In the genomic region with DNA sequence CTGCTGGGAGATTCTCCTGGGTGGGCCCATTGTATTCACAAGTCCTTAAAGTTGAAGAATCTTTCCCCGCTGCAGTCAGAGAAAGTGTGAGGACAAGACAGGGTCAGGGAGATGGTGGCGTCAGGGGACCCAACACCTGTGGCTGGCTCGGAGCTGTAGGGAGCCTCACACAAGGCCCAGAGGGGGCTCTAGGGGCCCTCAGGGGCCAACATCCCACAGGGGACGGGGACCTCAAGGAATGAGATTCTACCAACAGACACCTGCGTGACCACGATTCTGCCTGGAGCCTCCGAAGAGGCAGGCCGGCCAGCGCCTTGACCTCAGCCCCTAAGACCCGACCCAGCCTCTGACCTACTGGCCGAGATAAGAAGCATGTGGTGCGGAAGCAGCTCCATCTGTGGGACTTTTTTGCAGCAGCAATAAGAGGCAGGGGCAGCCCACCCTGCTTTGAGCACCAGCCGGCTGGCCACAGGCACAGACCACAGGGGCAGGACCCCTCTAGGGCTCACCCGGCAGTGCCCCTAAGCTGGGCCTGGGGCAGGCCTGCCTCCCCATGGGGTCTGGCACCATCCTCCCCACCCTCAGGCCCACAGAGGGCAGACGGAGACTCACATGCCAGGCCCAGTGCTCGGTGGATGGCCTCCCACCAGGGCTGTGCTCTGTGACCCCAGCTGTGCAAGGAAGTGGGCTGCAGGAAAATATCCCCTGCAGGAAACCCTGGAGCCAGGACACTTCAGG, we compare ENCODE assay signal across 1 cellular context.
TF ChIP-seq lines count a peak whose summit lies in the region.

No MANE protein-coding gene starts in this region.

TF ChIP-seq in GM23338, 12 proteins besides CTCF, POLR2A, EP300 and RAD21 (continued from another document):
- TF ChIP-seq, protein P1, sequence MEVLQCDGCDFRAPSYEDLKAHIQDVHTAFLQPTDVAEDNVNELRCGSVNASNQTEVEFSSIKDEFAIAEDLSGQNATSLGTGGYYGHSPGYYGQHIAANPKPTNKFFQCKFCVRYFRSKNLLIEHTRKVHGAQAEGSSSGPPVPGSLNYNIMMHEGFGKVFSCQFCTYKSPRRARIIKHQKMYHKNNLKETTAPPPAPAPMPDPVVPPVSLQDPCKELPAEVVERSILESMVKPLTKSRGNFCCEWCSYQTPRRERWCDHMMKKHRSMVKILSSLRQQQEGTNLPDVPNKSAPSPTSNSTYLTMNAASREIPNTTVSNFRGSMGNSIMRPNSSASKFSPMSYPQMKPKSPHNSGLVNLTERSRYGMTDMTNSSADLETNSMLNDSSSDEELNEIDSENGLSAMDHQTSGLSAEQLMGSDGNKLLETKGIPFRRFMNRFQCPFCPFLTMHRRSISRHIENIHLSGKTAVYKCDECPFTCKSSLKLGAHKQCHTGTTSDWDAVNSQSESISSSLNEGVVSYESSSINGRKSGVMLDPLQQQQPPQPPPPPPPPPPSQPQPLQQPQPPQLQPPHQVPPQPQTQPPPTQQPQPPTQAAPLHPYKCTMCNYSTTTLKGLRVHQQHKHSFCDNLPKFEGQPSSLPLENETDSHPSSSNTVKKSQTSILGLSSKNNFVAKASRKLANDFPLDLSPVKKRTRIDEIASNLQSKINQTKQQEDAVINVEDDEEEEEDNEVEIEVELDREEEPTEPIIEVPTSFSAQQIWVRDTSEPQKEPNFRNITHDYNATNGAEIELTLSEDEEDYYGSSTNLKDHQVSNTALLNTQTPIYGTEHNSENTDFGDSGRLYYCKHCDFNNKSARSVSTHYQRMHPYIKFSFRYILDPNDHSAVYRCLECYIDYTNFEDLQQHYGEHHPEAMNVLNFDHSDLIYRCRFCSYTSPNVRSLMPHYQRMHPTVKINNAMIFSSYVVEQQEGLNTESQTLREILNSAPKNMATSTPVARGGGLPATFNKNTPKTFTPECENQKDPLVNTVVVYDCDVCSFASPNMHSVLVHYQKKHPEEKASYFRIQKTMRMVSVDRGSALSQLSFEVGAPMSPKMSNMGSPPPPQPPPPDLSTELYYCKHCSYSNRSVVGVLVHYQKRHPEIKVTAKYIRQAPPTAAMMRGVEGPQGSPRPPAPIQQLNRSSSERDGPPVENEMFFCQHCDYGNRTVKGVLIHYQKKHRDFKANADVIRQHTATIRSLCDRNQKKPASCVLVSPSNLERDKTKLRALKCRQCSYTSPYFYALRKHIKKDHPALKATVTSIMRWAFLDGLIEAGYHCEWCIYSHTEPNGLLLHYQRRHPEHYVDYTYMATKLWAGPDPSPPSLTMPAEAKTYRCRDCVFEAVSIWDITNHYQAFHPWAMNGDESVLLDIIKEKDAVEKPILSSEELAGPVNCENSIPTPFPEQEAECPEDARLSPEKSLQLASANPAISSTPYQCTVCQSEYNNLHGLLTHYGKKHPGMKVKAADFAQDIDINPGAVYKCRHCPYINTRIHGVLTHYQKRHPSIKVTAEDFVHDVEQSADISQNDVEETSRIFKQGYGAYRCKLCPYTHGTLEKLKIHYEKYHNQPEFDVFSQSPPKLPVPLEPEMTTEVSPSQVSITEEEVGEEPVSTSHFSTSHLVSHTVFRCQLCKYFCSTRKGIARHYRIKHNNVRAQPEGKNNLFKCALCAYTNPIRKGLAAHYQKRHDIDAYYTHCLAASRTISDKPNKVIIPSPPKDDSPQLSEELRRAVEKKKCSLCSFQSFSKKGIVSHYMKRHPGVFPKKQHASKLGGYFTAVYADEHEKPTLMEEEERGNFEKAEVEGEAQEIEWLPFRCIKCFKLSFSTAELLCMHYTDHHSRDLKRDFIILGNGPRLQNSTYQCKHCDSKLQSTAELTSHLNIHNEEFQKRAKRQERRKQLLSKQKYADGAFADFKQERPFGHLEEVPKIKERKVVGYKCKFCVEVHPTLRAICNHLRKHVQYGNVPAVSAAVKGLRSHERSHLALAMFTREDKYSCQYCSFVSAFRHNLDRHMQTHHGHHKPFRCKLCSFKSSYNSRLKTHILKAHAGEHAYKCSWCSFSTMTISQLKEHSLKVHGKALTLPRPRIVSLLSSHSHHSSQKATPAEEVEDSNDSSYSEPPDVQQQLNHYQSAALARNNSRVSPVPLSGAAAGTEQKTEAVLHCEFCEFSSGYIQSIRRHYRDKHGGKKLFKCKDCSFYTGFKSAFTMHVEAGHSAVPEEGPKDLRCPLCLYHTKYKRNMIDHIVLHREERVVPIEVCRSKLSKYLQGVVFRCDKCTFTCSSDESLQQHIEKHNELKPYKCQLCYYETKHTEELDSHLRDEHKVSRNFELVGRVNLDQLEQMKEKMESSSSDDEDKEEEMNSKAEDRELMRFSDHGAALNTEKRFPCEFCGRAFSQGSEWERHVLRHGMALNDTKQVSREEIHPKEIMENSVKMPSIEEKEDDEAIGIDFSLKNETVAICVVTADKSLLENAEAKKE (CRISPR knock-in tag; IDR thresholded peaks at IDR 0.05): no peak
- TF ChIP-seq, protein P2, sequence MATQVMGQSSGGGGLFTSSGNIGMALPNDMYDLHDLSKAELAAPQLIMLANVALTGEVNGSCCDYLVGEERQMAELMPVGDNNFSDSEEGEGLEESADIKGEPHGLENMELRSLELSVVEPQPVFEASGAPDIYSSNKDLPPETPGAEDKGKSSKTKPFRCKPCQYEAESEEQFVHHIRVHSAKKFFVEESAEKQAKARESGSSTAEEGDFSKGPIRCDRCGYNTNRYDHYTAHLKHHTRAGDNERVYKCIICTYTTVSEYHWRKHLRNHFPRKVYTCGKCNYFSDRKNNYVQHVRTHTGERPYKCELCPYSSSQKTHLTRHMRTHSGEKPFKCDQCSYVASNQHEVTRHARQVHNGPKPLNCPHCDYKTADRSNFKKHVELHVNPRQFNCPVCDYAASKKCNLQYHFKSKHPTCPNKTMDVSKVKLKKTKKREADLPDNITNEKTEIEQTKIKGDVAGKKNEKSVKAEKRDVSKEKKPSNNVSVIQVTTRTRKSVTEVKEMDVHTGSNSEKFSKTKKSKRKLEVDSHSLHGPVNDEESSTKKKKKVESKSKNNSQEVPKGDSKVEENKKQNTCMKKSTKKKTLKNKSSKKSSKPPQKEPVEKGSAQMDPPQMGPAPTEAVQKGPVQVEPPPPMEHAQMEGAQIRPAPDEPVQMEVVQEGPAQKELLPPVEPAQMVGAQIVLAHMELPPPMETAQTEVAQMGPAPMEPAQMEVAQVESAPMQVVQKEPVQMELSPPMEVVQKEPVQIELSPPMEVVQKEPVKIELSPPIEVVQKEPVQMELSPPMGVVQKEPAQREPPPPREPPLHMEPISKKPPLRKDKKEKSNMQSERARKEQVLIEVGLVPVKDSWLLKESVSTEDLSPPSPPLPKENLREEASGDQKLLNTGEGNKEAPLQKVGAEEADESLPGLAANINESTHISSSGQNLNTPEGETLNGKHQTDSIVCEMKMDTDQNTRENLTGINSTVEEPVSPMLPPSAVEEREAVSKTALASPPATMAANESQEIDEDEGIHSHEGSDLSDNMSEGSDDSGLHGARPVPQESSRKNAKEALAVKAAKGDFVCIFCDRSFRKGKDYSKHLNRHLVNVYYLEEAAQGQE (IDR thresholded peaks at IDR 0.05; ENCODE audit: unreplicated experiment): no peak
- no peak for TF ChIP-seq ZNF331 (CRISPR knock-in tag; IDR thresholded peaks at IDR 0.05; ENCODE audit: low read depth)
